16 cellular contexts compared by ENCODE assay signal in genomic region chr12:115338566-115339294, GRCh38.
DNase-seq lines count a peak whose midpoint lies in the region; ATAC-seq, FAIRE-seq and TF ChIP-seq lines count a peak whose summit lies in the region.
"Had no signal": no experiment of that assay in that cellular context is flagged by ENCODE, and none has a peak within 500 bp of the region (broad histone marks: within the 10 kb centered on the region; RNA-seq: fewer than 3 reads in every experiment).

No MANE protein-coding gene starts in this region.

- no peak overlapping the region for H2AFZ ChIP-seq in astrocyte (ENCODE audit: low read depth, low read length)

- no peak overlapping the region for H3K4me3 Mint-ChIP-seq in astrocyte (ENCODE audit: unreplicated experiment)
- H3K4me3 Mint-ChIP-seq: activated CD8-positive, alpha-beta T cell treated with anti-CD3 and anti-CD28 coated beads, Interleukin-2, amount 10 ng/mL, durations not matched to agents 7 days and 5 days; stimulated activated naive CD8-positive, alpha-beta T cell treated with anti-CD3 and anti-CD28 coated beads, Interleukin-15, amount 100 ng/mL, for 72 hours had no signal

- H3K4me3 ChIP-seq in astrocyte (ENCODE audit: insufficient read depth, low read depth, low read length): no peak overlapping the region
- no peak overlapping the region for H3K4me3 ChIP-seq in psoas muscle
- H3K4me3 ChIP-seq: BLaER1, mucosa of descending colon had no signal

- H3K36me3 Mint-ChIP-seq in astrocyte (ENCODE audit: low read depth, unreplicated experiment): peaks cover 2% of the 10 kb centered on the region

- no peaks in the 10 kb centered on the region for H3K79me2 ChIP-seq in astrocyte (ENCODE audit: insufficient read depth, low read length)

- H3K27me3 ChIP-seq in astrocyte (ENCODE audit: insufficient read depth, low read length) (no peaks in the 10 kb centered on the region), psoas muscle (ENCODE audit: insufficient read depth in 3 of 3, low read length in 2 of 3) (no peaks in the 10 kb centered on the region)
- H3K27me3 ChIP-seq: BLaER1 had no signal

- peaks cover 25% of the 10 kb centered on the region for H3K27me3 Mint-ChIP-seq in astrocyte (ENCODE audit: low read depth, unreplicated experiment)

- FAIRE-seq in astrocyte (lab: Jason Lieb, UNC): no peak

- H3K9me3 Mint-ChIP-seq in astrocyte (ENCODE audit: unreplicated experiment): peaks cover 6% of the 10 kb centered on the region

- H3K27ac Mint-ChIP-seq in astrocyte (ENCODE audit: unreplicated experiment): no peak overlapping the region
- H3K27ac Mint-ChIP-seq: activated CD8-positive, alpha-beta T cell treated with anti-CD3 and anti-CD28 coated beads, Interleukin-2, amount 10 ng/mL, durations not matched to agents 7 days and 5 days; stimulated activated naive CD8-positive, alpha-beta T cell treated with anti-CD3 and anti-CD28 coated beads, Interleukin-15, amount 100 ng/mL, for 72 hours had no signal

- peak overlapping the region; percentile 6 for H3K27ac ChIP-seq in astrocyte (ENCODE audit: low read depth, low read length)
- H3K27ac ChIP-seq in psoas muscle: peak overlapping the region; percentile 72
- H3K27ac ChIP-seq: BLaER1 had no signal

- DNase-seq in astrocyte (ENCODE audit: low read depth) (no peak), psoas muscle (no peak), NCI-H1105 (lab: John Stamatoyannopoulos, UW) (no peak), NCI-H2107 treated with DMSO at 0.1 percent for 48 hours (lab: John Stamatoyannopoulos, UW; ENCODE audit: unreplicated experiment) (no peak), NCI-H2171 (lab: John Stamatoyannopoulos, UW) (no peak)
- DNase-seq: activated CD8-positive, alpha-beta T cell treated with anti-CD3 and anti-CD28 coated beads, Interleukin-2, amount 10 ng/mL, durations not matched to agents 7 days and 5 days; activated naive CD4-positive, alpha-beta T cell treated with Interleukin-2 at 50 U/mL for 16 hours; mucosa of descending colon; NCI-H226; stimulated activated CD4-positive, alpha-beta T cell treated with anti-CD3 and anti-CD28 coated beads, Interleukin-4, amount 100 ng/mL, for 24 hours; stimulated activated naive CD8-positive, alpha-beta T cell treated with anti-CD3 and anti-CD28 coated beads, Interleukin-15, amount 100 ng/mL, for 72 hours had no signal

- peak overlapping the region; percentile 8 for H3K9ac ChIP-seq in astrocyte (ENCODE audit: low read length)
- H3K9ac ChIP-seq: BLaER1 had no signal

- H3K4me2 ChIP-seq in astrocyte (ENCODE audit: low read length): no peak overlapping the region
- H3K4me2 ChIP-seq: BLaER1 had no signal

- WGBS in psoas muscle, 3 donors: 75 to 82% (median 76%) methylated on average over 9 of the region's 9 CpGs

- intact Hi-C loops in psoas muscle (cut with DNase I): loop anchor here in 1 of 2 donors (10.0 kb wide), 1 partner anchor 664 kb away; no protein-coding TSS in a partner anchor

- H4K20me1 ChIP-seq in astrocyte (ENCODE audit: insufficient read depth, low read length): no peaks in the 10 kb centered on the region
- H4K20me1 ChIP-seq: BLaER1 had no signal

- ATAC-seq in GM18520 (IDR thresholded peaks at IDR 0.05; ENCODE audit: unreplicated experiment) (peak; percentile 61), HG02798 (IDR thresholded peaks at IDR 0.05; ENCODE audit: poor library complexity, unreplicated experiment) (peak; percentile 72), psoas muscle (no peak), HG02678 (IDR thresholded peaks at IDR 0.05; ENCODE audit: unreplicated experiment) (no peak)
- ATAC-seq: activated CD8-positive, alpha-beta T cell treated with anti-CD3 and anti-CD28 coated beads, Interleukin-2, amount 10 ng/mL, durations not matched to agents 7 days and 5 days; Panc1; stimulated activated naive CD8-positive, alpha-beta T cell treated with anti-CD3 and anti-CD28 coated beads, Interleukin-15, amount 100 ng/mL, for 72 hours had no signal

- no peaks in the 10 kb centered on the region for H3K9me3 ChIP-seq in astrocyte (ENCODE audit: insufficient read depth, low read depth, low read length)
- H3K9me3 ChIP-seq in psoas muscle: no peaks in the 10 kb centered on the region
- H3K9me3 ChIP-seq: mucosa of descending colon had no signal

- peaks cover 18% of the 10 kb centered on the region for H3K4me1 ChIP-seq in astrocyte (ENCODE audit: insufficient read depth, low read length)
- H3K4me1 ChIP-seq in psoas muscle: peaks cover 4% of the 10 kb centered on the region
- H3K4me1 ChIP-seq: BLaER1 had no signal

- H3K4me1 Mint-ChIP-seq in astrocyte (ENCODE audit: low read depth, unreplicated experiment): peaks cover 13% of the 10 kb centered on the region
- H3K4me1 Mint-ChIP-seq: stimulated activated naive CD8-positive, alpha-beta T cell treated with anti-CD3 and anti-CD28 coated beads, Interleukin-15, amount 100 ng/mL, for 72 hours had no signal

- no peaks in the 10 kb centered on the region for H3K36me3 ChIP-seq in astrocyte (ENCODE audit: insufficient read depth, low read length)
- no peaks in the 10 kb centered on the region for H3K36me3 ChIP-seq in psoas muscle (ENCODE audit: insufficient read depth in 1 of 2, low read depth in 1 of 2)
- H3K36me3 ChIP-seq: BLaER1 had no signal

- TF ChIP-seq CTCF in astrocyte (IDR thresholded peaks at IDR 0.05; ENCODE audit: insufficient read depth, low read depth, low read length): no peak
- no peak for TF ChIP-seq CTCF in psoas muscle (IDR thresholded peaks at IDR 0.05)

Comparison
In these comparisons a context has a peak if more than half of its experiments do, and no peak if none do; other contexts are left out.
1. ATAC-seq: peak in GM18520 (single experiment) and HG02798 (single experiment); none in psoas muscle (0 of 4) and HG02678 (single experiment).